Comparison of ENCODE assay signal across 2 cellular contexts in the genomic region with DNA sequence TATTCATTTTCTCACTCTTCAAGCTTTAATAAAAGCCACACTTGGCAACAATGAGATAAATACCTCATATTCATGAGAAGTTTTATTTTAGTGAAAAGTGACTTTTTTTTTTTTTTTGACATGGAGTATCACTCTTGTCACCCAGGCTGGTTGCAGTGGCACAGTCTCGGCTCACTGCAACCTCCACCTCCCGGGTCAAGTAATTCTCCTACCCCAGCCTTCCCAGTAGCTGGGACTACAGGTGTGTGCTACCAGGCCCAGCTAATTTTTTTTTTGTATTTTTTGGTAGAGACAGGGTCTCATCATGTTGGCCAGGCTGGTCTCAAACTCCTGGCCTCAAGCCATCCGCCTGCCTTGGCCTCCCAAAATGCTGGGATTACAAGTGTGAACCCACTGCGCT.
TF ChIP-seq lines count a peak whose summit lies in the region.

No MANE protein-coding gene starts in this region.

TF ChIP-seq in GM23338, 12 proteins besides CTCF, POLR2A, EP300 and RAD21:
- TF ChIP-seq ZNF331 (CRISPR knock-in tag; IDR thresholded peaks at IDR 0.05; ENCODE audit: low read depth) = no peak
- TF ChIP-seq, protein P1, sequence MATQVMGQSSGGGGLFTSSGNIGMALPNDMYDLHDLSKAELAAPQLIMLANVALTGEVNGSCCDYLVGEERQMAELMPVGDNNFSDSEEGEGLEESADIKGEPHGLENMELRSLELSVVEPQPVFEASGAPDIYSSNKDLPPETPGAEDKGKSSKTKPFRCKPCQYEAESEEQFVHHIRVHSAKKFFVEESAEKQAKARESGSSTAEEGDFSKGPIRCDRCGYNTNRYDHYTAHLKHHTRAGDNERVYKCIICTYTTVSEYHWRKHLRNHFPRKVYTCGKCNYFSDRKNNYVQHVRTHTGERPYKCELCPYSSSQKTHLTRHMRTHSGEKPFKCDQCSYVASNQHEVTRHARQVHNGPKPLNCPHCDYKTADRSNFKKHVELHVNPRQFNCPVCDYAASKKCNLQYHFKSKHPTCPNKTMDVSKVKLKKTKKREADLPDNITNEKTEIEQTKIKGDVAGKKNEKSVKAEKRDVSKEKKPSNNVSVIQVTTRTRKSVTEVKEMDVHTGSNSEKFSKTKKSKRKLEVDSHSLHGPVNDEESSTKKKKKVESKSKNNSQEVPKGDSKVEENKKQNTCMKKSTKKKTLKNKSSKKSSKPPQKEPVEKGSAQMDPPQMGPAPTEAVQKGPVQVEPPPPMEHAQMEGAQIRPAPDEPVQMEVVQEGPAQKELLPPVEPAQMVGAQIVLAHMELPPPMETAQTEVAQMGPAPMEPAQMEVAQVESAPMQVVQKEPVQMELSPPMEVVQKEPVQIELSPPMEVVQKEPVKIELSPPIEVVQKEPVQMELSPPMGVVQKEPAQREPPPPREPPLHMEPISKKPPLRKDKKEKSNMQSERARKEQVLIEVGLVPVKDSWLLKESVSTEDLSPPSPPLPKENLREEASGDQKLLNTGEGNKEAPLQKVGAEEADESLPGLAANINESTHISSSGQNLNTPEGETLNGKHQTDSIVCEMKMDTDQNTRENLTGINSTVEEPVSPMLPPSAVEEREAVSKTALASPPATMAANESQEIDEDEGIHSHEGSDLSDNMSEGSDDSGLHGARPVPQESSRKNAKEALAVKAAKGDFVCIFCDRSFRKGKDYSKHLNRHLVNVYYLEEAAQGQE (IDR thresholded peaks at IDR 0.05; ENCODE audit: unreplicated experiment) = no peak
- TF ChIP-seq JUNB (IDR thresholded peaks at IDR 0.05; ENCODE audit: unreplicated experiment) = no peak
- no peak for TF ChIP-seq EZH2 (IDR thresholded peaks at IDR 0.05; ENCODE audit: low read depth, unreplicated experiment)
- TF ChIP-seq, protein P2, sequence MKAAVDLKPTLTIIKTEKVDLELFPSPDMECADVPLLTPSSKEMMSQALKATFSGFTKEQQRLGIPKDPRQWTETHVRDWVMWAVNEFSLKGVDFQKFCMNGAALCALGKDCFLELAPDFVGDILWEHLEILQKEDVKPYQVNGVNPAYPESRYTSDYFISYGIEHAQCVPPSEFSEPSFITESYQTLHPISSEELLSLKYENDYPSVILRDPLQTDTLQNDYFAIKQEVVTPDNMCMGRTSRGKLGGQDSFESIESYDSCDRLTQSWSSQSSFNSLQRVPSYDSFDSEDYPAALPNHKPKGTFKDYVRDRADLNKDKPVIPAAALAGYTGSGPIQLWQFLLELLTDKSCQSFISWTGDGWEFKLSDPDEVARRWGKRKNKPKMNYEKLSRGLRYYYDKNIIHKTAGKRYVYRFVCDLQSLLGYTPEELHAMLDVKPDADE (IDR thresholded peaks at IDR 0.05) = no peak
- TF ChIP-seq STAT1 (IDR thresholded peaks at IDR 0.05; ENCODE audit: unreplicated experiment) = no peak
- TF ChIP-seq CREB1 (CRISPR knock-in tag; IDR thresholded peaks at IDR 0.05; ENCODE audit: low read depth) = no peak
- no peak for TF ChIP-seq ZNF114 (CRISPR knock-in tag; IDR thresholded peaks at IDR 0.05)
- TF ChIP-seq EZH2phosphoT487 (IDR thresholded peaks at IDR 0.05; ENCODE audit: unreplicated experiment) = no peak
TF ChIP-seq in GM23338: peak in this region for 0.

TF ChIP-seq in H1, 55 proteins besides CTCF, POLR2A, EP300 and RAD21:
- TF ChIP-seq SAP30 (IDR thresholded peaks at IDR 0.05; ENCODE audit: insufficient read depth, insufficient replicate concordance, low read length) (no peak), RNF2 (IDR thresholded peaks at IDR 0.05; ENCODE audit: borderline replicate concordance, low read depth, low read length, missing control alignments, poor library complexity, severe bottlenecking) (no peak)
